1 cellular context compared by ENCODE assay signal in the genomic region with DNA sequence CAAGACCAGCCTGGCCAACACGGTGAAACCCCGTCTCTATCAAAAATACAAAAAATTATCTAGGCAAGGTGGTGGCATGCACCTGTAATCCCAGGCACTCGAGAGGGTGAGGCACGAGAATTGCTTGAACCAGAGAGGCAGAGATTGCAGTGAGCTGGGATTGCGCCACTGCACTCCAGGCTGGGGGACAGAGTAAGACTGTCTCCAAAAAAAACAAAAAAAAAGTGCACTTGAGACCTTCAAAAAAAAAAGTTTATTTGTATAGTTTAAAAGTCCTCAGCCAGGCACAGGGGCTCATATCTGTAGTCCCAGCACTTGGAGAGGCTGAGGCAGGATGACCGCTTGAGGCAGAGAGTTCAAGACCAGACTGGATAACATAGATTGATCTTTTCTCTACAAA.
TF ChIP-seq lines count a peak whose summit lies in the region.

No MANE protein-coding gene starts in this region.

TF ChIP-seq in IMR-90, 13 proteins besides CTCF, POLR2A, EP300 and RAD21:
- TF ChIP-seq BHLHE40 (IDR thresholded peaks at IDR 0.05; ENCODE audit: low read depth, low read length), result no peak
- TF ChIP-seq FOS (IDR thresholded peaks at IDR 0.05; ENCODE audit: low read depth, low read length), result no peak
- TF ChIP-seq CEBPB (IDR thresholded peaks at IDR 0.05; ENCODE audit: low read depth, low read length), result peak; percentile 64
- no peak for TF ChIP-seq RCOR1 (IDR thresholded peaks at IDR 0.05; ENCODE audit: insufficient replicate concordance, low read length)
- TF ChIP-seq, protein P1, sequence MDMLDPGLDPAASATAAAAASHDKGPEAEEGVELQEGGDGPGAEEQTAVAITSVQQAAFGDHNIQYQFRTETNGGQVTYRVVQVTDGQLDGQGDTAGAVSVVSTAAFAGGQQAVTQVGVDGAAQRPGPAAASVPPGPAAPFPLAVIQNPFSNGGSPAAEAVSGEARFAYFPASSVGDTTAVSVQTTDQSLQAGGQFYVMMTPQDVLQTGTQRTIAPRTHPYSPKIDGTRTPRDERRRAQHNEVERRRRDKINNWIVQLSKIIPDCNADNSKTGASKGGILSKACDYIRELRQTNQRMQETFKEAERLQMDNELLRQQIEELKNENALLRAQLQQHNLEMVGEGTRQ (IDR thresholded peaks at IDR 0.05; ENCODE audit: low read depth, low read length), result no peak
- no peak for TF ChIP-seq SMC3 (IDR thresholded peaks at IDR 0.05; ENCODE audit: low read depth, low read length)
TF ChIP-seq in IMR-90: peak in this region for 1.
